In genomic region chr1:100457683-100458082, GRCh38 we compare ENCODE assay signal across 22 cellular contexts.
"Had no signal": no experiment of that assay in that cellular context is flagged by ENCODE, and none has a peak within 500 bp of the region (broad histone marks: within the 10 kb centered on the region; RNA-seq: fewer than 3 reads in every experiment).

No MANE protein-coding gene starts in this region.

- H3K27me3 ChIP-seq: foreskin keratinocyte, left lung, neural progenitor cell, pancreas, suprapubic skin, thyroid gland had no signal

- H3K4me1 ChIP-seq: foreskin keratinocyte had no signal

- H3K4me3 ChIP-seq: left lung, lower lobe of right lung, neural progenitor cell, pancreas, smooth muscle cell, suprapubic skin, thyroid gland had no signal

- H3K4me3 Mint-ChIP-seq: immature natural killer cell; natural killer cell treated with Interleukin-12 subunit alpha and Interleukin-12 subunit beta and Interleukin-15 and Interleukin-18, amount 100 ng/mL, for 72 hours; neural progenitor cell; type B pancreatic cell had no signal

- H3K27ac Mint-ChIP-seq: neural progenitor cell, type B pancreatic cell had no signal

- H3K36me3 Mint-ChIP-seq: natural killer cell treated with Interleukin-12 subunit alpha and Interleukin-12 subunit beta and Interleukin-15 and Interleukin-18, amount 100 ng/mL, for 72 hours; type B pancreatic cell had no signal

- H3K4me2 ChIP-seq: neural progenitor cell, smooth muscle cell had no signal

- H3K9me3 Mint-ChIP-seq: immature natural killer cell; natural killer cell treated with Interleukin-12 subunit alpha and Interleukin-12 subunit beta and Interleukin-15 and Interleukin-18, amount 100 ng/mL, for 72 hours; neural progenitor cell; type B pancreatic cell had no signal

- H3K27ac ChIP-seq: foreskin keratinocyte, left lung, lower lobe of right lung, pancreas, suprapubic skin, thyroid gland had no signal

- H2AFZ ChIP-seq: neural progenitor cell had no signal

- FAIRE-seq: endothelial cell of umbilical vein, keratinocyte, pancreas, urothelium cell line had no signal

- H3K9me3 ChIP-seq: left lung, lower lobe of right lung, pancreas, suprapubic skin, thyroid gland had no signal

- H3K36me3 ChIP-seq: lower lobe of right lung, neural progenitor cell, pancreas, suprapubic skin, thyroid gland had no signal

- H3K9ac ChIP-seq: neural progenitor cell had no signal

- H3K27me3 Mint-ChIP-seq: natural killer cell treated with Interleukin-12 subunit alpha and Interleukin-12 subunit beta and Interleukin-15 and Interleukin-18, amount 100 ng/mL, for 72 hours; progenitor cell of endocrine pancreas; type B pancreatic cell had no signal

- DNase-seq: dermis blood vessel endothelial cell; foreskin keratinocyte; immature natural killer cell; left lung; lower lobe of right lung; mesenchymal stem cell; midbrain; nucleus accumbens; pancreas; right cardiac atrium; stimulated activated CD4-positive, alpha-beta T cell treated with anti-CD3 and anti-CD28 coated beads, Interleukin-2, amount 100 ng/mL, for 48 hours; stimulated activated naive CD8-positive, alpha-beta T cell treated with anti-CD3 and anti-CD28 coated beads, Interleukin-15, Interleukin-2, amounts not matched to agents 100 U/mL and 50 U/mL, for 24 hours; thyroid gland had no signal

- ATAC-seq: foreskin keratinocyte; left lung; lower lobe of right lung; natural killer cell treated with Interleukin-12 subunit alpha and Interleukin-12 subunit beta and Interleukin-15 and Interleukin-18, amount 100 ng/mL, for 72 hours; pancreas; right cardiac atrium; stimulated activated naive CD8-positive, alpha-beta T cell treated with anti-CD3 and anti-CD28 coated beads, Interleukin-15, Interleukin-2, amounts not matched to agents 100 U/mL and 50 U/mL, for 24 hours had no signal
